ENCODE assay signal across 1 cellular context in genomic region chr3:149299938-149300791, GRCh38.
A peak's percentile ranks its signal among the peaks of the same experiment; 100 is the strongest.
TF ChIP-seq lines count a peak whose summit lies in the region.

No MANE protein-coding gene starts in this region.

TF ChIP-seq in HepG2, 621 proteins besides CTCF, POLR2A, EP300 and RAD21 (continued from another document):
- TF ChIP-seq ZNF878 (CRISPR knock-in tag; IDR thresholded peaks at IDR 0.05) (peak; percentile 72; the same call in 1 of the 2 replicates), ZNF496 (CRISPR knock-in tag; IDR thresholded peaks at IDR 0.05; ENCODE audit: insufficient replicate concordance) (no peak), TOPORS (CRISPR knock-in tag; IDR thresholded peaks at IDR 0.05) (no peak), ZSCAN12 (CRISPR knock-in tag; IDR thresholded peaks at IDR 0.05) (no peak), CHD2 (IDR thresholded peaks at IDR 0.05; ENCODE audit: low read depth, low read length) (no peak), DPF2 (CRISPR knock-in tag; IDR thresholded peaks at IDR 0.05; ENCODE audit: borderline replicate concordance, low read depth) (no peak; the same call in 1 of the 2 replicates), TEF (CRISPR knock-in tag; IDR thresholded peaks at IDR 0.05) (no peak), ZNF768 (CRISPR knock-in tag; IDR thresholded peaks at IDR 0.05) (no peak), PPARG (CRISPR knock-in tag; conservative IDR thresholded peaks at IDR 0.05) (peak; percentile 98), MEF2D (CRISPR knock-in tag; IDR thresholded peaks at IDR 0.05) (peak; percentile 28; the same call in 1 of the 2 replicates), TSC22D2 (CRISPR knock-in tag; IDR thresholded peaks at IDR 0.05; ENCODE audit: borderline replicate concordance) (no peak), ZNF780A (CRISPR knock-in tag; IDR thresholded peaks at IDR 0.05) (no peak), MLXIP (CRISPR knock-in tag; IDR thresholded peaks at IDR 0.05; ENCODE audit: borderline replicate concordance) (no peak), ZNF276 (CRISPR knock-in tag; IDR thresholded peaks at IDR 0.05; ENCODE audit: low read depth) (no peak), UBTF (CRISPR knock-in tag; IDR thresholded peaks at IDR 0.05) (no peak), NFIB (CRISPR knock-in tag; IDR thresholded peaks at IDR 0.05; ENCODE audit: borderline replicate concordance) (no peak), TCF7 (IDR thresholded peaks at IDR 0.05; ENCODE audit: low read depth) (peak; percentile 38; the same call in 1 of the 2 replicates), IKZF5 (CRISPR knock-in tag; IDR thresholded peaks at IDR 0.05) (no peak), SP140L (CRISPR knock-in tag; IDR thresholded peaks at IDR 0.05; ENCODE audit: borderline replicate concordance) (no peak), ZNF75D (CRISPR knock-in tag; IDR thresholded peaks at IDR 0.05; ENCODE audit: borderline replicate concordance) (no peak), FOXA3 (CRISPR knock-in tag; IDR thresholded peaks at IDR 0.05) (peak; percentile 62; the same call in 1 of the 2 replicates), ZNF326 (CRISPR knock-in tag; IDR thresholded peaks at IDR 0.05; ENCODE audit: borderline replicate concordance) (no peak), ARNT2 (CRISPR knock-in tag; IDR thresholded peaks at IDR 0.05; ENCODE audit: low read depth) (no peak), ZFY (CRISPR knock-in tag; IDR thresholded peaks at IDR 0.05) (no peak), ZNF790 (CRISPR knock-in tag; IDR thresholded peaks at IDR 0.05; ENCODE audit: borderline replicate concordance) (no peak), ZFP41 (CRISPR knock-in tag; IDR thresholded peaks at IDR 0.05; ENCODE audit: borderline replicate concordance) (no peak), MATR3 (CRISPR knock-in tag; IDR thresholded peaks at IDR 0.05) (no peak), HNF1B (CRISPR knock-in tag; IDR thresholded peaks at IDR 0.05) (peak; percentile 67; the same call in 1 of the 2 replicates), ZNF230 (CRISPR knock-in tag; IDR thresholded peaks at IDR 0.05) (no peak), ZBTB7A (CRISPR knock-in tag; IDR thresholded peaks at IDR 0.05) (no peak), THYN1 (CRISPR knock-in tag; IDR thresholded peaks at IDR 0.05; ENCODE audit: borderline replicate concordance, low read depth) (no peak), XBP1 (CRISPR knock-in tag; IDR thresholded peaks at IDR 0.05) (no peak), SNAPC4 (CRISPR knock-in tag; IDR thresholded peaks at IDR 0.05) (no peak), ZNF740 (CRISPR knock-in tag; IDR thresholded peaks at IDR 0.05) (no peak), TFE3 (CRISPR knock-in tag; IDR thresholded peaks at IDR 0.05) (no peak)
